Comparison of ENCODE assay signal across 8 cellular contexts in genomic region chr20:61416546-61416945, GRCh38.
"Had no signal": no experiment of that assay in that cellular context is flagged by ENCODE, and none has a peak within 500 bp of the region (broad histone marks: within the 10 kb centered on the region; RNA-seq: fewer than 3 reads in every experiment).

No MANE protein-coding gene starts in this region.

- H3K27ac Mint-ChIP-seq: GM23338 had no signal

- H3K4me2 ChIP-seq: GM23338 had no signal

- FAIRE-seq: H1, H54, K562 had no signal

- H2AFZ ChIP-seq: GM23338 had no signal

- H3K4me3 ChIP-seq: GM23338, K562 had no signal

- H3K27ac ChIP-seq: HL-60 had no signal

- H3K4me3 Mint-ChIP-seq: GM23338, H9 had no signal

- DNase-seq: H9, HCEC 1CT, IMR-90 had no signal
